17 cellular contexts compared by ENCODE assay signal in the genomic region with DNA sequence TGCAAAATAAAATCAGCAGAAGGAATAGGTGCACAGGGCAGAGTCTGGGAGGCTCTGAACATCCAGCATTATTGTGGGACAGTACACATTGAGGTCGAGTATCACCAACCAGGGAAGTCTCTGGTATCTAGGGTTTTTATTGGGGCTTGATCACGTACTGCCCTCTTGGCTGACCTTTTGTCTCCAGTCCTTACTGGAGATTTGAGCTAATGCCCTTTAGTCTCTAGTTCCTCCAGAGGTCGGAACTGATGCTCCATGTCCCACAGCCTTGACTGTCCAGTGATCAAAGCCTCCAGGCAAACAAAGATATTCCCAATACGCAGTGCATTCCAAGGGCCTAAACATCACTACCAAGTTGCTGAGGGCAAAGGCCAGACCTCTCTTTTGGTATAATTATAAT. TPM values are rescaled to one million over a fixed set of nuclear protein-coding genes. Genes with fewer than 3 reads are reported as not detected.
DNase-seq lines count a peak whose midpoint lies in the region; ATAC-seq and TF ChIP-seq lines count a peak whose summit lies in the region.
"Had no signal": no experiment of that assay in that cellular context is flagged by ENCODE, and none has a peak within 500 bp of the region (broad histone marks: within the 10 kb centered on the region; RNA-seq: fewer than 3 reads in every experiment).

No MANE protein-coding gene starts in this region.

- ATAC-seq in Right ventricle myocardium inferior (peak; percentile 13), left ventricle myocardium superior (no peak)
- ATAC-seq in activated naive CD4-positive, alpha-beta T cell treated with anti-CD3 and anti-CD28 coated beads, Interleukin-2, amount 50 U/mL, for 72 hours, result no peak
- ATAC-seq: PC-3 had no signal

- no peak for TF ChIP-seq CTCF in coronary artery (IDR thresholded peaks at IDR 0.05)
- TF ChIP-seq CTCF in neural progenitor cell (IDR thresholded peaks at IDR 0.05), result no peak
- TF ChIP-seq CTCF in BE2C (IDR thresholded peaks at IDR 0.05; ENCODE audit: low read depth, low read length), result no peak

- DNase-seq in Right ventricle myocardium inferior (ENCODE audit: missing footprints) (no peak), left ventricle myocardium superior (no peak), coronary artery (ENCODE audit: low spot score) (no peak), neural progenitor cell (ENCODE audit: low spot score) (no peak), HCEC 1CT (no peak), BE2C (no peak), NCI-H526 (lab: John Stamatoyannopoulos, UW) (no peak)
- no peak for DNase-seq in activated naive CD4-positive, alpha-beta T cell treated with anti-CD3 and anti-CD28 coated beads, Interleukin-2, amount 50 U/mL, for 72 hours (ENCODE audit: low spot score in 2 of 2)
- DNase-seq: 8988T; KBM-7; NCI-H1092; NCI-H226; NCI-H69; NK-92 treated with Interleukin-12 subunit alpha and Interleukin-12 subunit beta, amount 100 ng/mL, for 24 hours; PC-3; SHP77 treated with DMSO at 0.1 percent for 48 hours had no signal

- H3K9ac ChIP-seq in neural progenitor cell, result no peak overlapping the region

- peak overlapping the region; percentile 16 to 35 for H3K27ac ChIP-seq in coronary artery
- no peak overlapping the region for H3K27ac ChIP-seq in neural progenitor cell

- H3K4me3 ChIP-seq in coronary artery (no peak overlapping the region), neural progenitor cell (no peak overlapping the region), BE2C (ENCODE audit: low read depth, low read length) (no peak overlapping the region)
- H3K4me3 ChIP-seq: HAP-1 had no signal

- H3K79me2 ChIP-seq in neural progenitor cell (ENCODE audit: low read depth), result peaks cover 4% of the 10 kb centered on the region

- peaks cover 9% of the 10 kb centered on the region for H3K4me1 Mint-ChIP-seq in neural progenitor cell

- H3K4me3 Mint-ChIP-seq in neural progenitor cell, result no peak overlapping the region

- H3K27ac Mint-ChIP-seq in neural progenitor cell, result peak overlapping the region; percentile 57
- no peak overlapping the region for H3K27ac Mint-ChIP-seq in activated naive CD4-positive, alpha-beta T cell treated with anti-CD3 and anti-CD28 coated beads, Interleukin-2, amount 50 U/mL, for 72 hours

- H3K27me3 Mint-ChIP-seq in neural progenitor cell (ENCODE audit: insufficient read depth, low read depth), result no peaks in the 10 kb centered on the region

- H3K9me3 Mint-ChIP-seq in neural progenitor cell, result no peaks in the 10 kb centered on the region
- H3K9me3 Mint-ChIP-seq in activated naive CD4-positive, alpha-beta T cell treated with anti-CD3 and anti-CD28 coated beads, Interleukin-2, amount 50 U/mL, for 72 hours, result no peaks in the 10 kb centered on the region

- H2AFZ ChIP-seq in neural progenitor cell (replicated peaks), result no peak overlapping the region

- H3K9me3 ChIP-seq in neural progenitor cell (ENCODE audit: low read depth), result no peaks in the 10 kb centered on the region
- no peaks in the 10 kb centered on the region for H3K9me3 ChIP-seq in BE2C
- H3K9me3 ChIP-seq: HAP-1 had no signal

- H3K4me2 ChIP-seq in neural progenitor cell, result no peak overlapping the region

- no peaks in the 10 kb centered on the region for H4K20me1 ChIP-seq in neural progenitor cell (ENCODE audit: low read depth)

- H3K4me1 ChIP-seq in neural progenitor cell (no peaks in the 10 kb centered on the region), BE2C (no peaks in the 10 kb centered on the region)
- H3K4me1 ChIP-seq: HAP-1 had no signal

- intact Hi-C loops in Right ventricle myocardium inferior (cut with DNase I) (no loop called here), left ventricle myocardium superior (cut with micrococcal nuclease) (no loop called here)

- H3K27me3 ChIP-seq in neural progenitor cell (no peaks in the 10 kb centered on the region), BE2C (no peaks in the 10 kb centered on the region)

- peaks cover 8% of the 10 kb centered on the region for H3K36me3 ChIP-seq in neural progenitor cell
- peaks cover 52% of the 10 kb centered on the region for H3K36me3 ChIP-seq in BE2C

- H3K36me3 Mint-ChIP-seq in neural progenitor cell, result peaks cover 42% of the 10 kb centered on the region
- H3K36me3 Mint-ChIP-seq in activated naive CD4-positive, alpha-beta T cell treated with anti-CD3 and anti-CD28 coated beads, Interleukin-2, amount 50 U/mL, for 72 hours, result no peaks in the 10 kb centered on the region

- no peaks in the 10 kb centered on the region for H3F3A ChIP-seq in neural progenitor cell (ENCODE audit: low read depth)

RNA-seq across cellular contexts. Expression of gene DYNLRB1, which starts 57.0 kb away (rescaled TPM):
- total RNA-seq in Right ventricle myocardium inferior (172 TPM), left ventricle myocardium superior (154 TPM), neural progenitor cell (ENCODE audit: low replicate concordance) (73.1 and 106 TPM in 2 replicates)
- 10 to 100 TPM; 72.0 to 82.9 TPM for total RNA-seq in activated naive CD4-positive, alpha-beta T cell treated with anti-CD3 and anti-CD28 coated beads, Interleukin-2, amount 50 U/mL, for 72 hours
- 526 TPM for polyA plus RNA-seq in BE2C (2012; ENCODE audit: insufficient read depth, insufficient read length, low read depth)
